In genomic region chr10:26675873-26676257, GRCh38 we compare ENCODE assay signal across 24 cellular contexts. TPM values are rescaled to one million over a fixed set of nuclear protein-coding genes. Genes with fewer than 3 reads are reported as not detected.
DNase-seq lines count a peak whose midpoint lies in the region; ATAC-seq, FAIRE-seq and TF ChIP-seq lines count a peak whose summit lies in the region.
"Had no signal": no experiment of that assay in that cellular context is flagged by ENCODE, and none has a peak within 500 bp of the region (broad histone marks: within the 10 kb centered on the region; RNA-seq: fewer than 3 reads in every experiment).

No MANE protein-coding gene starts in this region.

- in situ Hi-C loops in K562 (cut with MboI) = no loop called here

- no peaks in the 10 kb centered on the region for H3K27me3 ChIP-seq in A673 (replicated peaks; ENCODE audit: insufficient read depth, low read depth, low read length, poor library complexity)
- no peaks in the 10 kb centered on the region for H3K27me3 ChIP-seq in K562 (ENCODE audit: control insufficient read depth in 2 of 2, insufficient read depth in 2 of 2, low read length in 2 of 2)
- H3K27me3 ChIP-seq: BE2C, BLaER1 had no signal

- POLR2A ChIA-PET in A673 (lab: Charles Lee; ENCODE audit: low non-redundant PET) (interaction anchor here (0.7 kb wide), 1 partner anchor 1378 kb away, joined by 3 read pairs; no protein-coding TSS in a partner anchor), HEK293 (lab: Yijun Ruan, JAX) (no interaction called here), K562 (lab: Yijun Ruan, JAX) (interaction anchor here (1.0 to 1.5 kb wide), 4 partner anchors 9 to 185 kb away, joined by 3 to 4 read pairs (median 4); partner anchors contain the start of genes ABI1 and PDSS1)

- TF ChIP-seq CTCF in 22Rv1 (IDR thresholded peaks at IDR 0.05) (no peak), A673 (conservative IDR thresholded peaks at IDR 0.05; ENCODE audit: low read depth, low read length) (no peak), HEK293 (tag by site-specific recombination; IDR thresholded peaks at IDR 0.05) (no peak), K562 (IDR thresholded peaks at IDR 0.05 in 2 of 3, conservative IDR thresholded peaks at IDR 0.05 in 1 of 3; ENCODE audit: insufficient read depth in 2 of 3, low read depth in 1 of 3, low read length in 3 of 3) (no peak)

- WGBS in K562 (ENCODE audit: insufficient coverage, low coverage, missing lambda C conversion rate) = 57% methylated on average over 1 of the region's 1 CpG

- H3K9me3 ChIP-seq in A673 (ENCODE audit: low read depth, low read length, poor library complexity, severe bottlenecking) (peaks cover 4% of the 10 kb centered on the region), HEK293 (ENCODE audit: control insufficient read depth, insufficient read depth, low read depth, low read length) (no peaks in the 10 kb centered on the region), K562 (replicated peaks; ENCODE audit: control insufficient read depth, insufficient read depth, low read depth, low read length) (no peaks in the 10 kb centered on the region)
- H3K9me3 ChIP-seq: A549, BE2C had no signal

- H3K9me1 ChIP-seq in K562 (ENCODE audit: control insufficient read depth, insufficient read depth, low read length) = no peaks in the 10 kb centered on the region

- CTCF ChIA-PET in A673 (lab: Charles Lee) (interaction anchor here (0.7 kb wide), 1 partner anchor 19 kb away, joined by 7 read pairs; no protein-coding TSS in a partner anchor), HEK293 (lab: Yijun Ruan, JAX) (no interaction called here), K562 (lab: Yijun Ruan, JAX; ENCODE audit: low intra/inter-chr PET ratio) (no interaction called here)

- peaks cover 45% of the 10 kb centered on the region for H3K79me2 ChIP-seq in K562 (ENCODE audit: control insufficient read depth, insufficient read depth, low read length)

- TF ChIP-seq EP300 in K562 (IDR thresholded peaks at IDR 0.05; ENCODE audit: low read length) = no peak

- intact Hi-C loops in A673 (cut with micrococcal nuclease; ENCODE audit: unreplicated experiment) = loop anchor here (5.0 kb wide), 1 partner anchor 934 kb away; no protein-coding TSS in a partner anchor
- intact Hi-C loops in K562 (cut with micrococcal nuclease) = no loop called here

- TF ChIP-seq POLR2A in K562 (conservative IDR thresholded peaks at IDR 0.05) = no peak

- peak overlapping the region; percentile 78; the same call in 1 of the 2 replicates for H3K4me2 ChIP-seq in K562 (ENCODE audit: insufficient read depth, low read length)
- H3K4me2 ChIP-seq: A549, BLaER1 had no signal

- H3K9ac ChIP-seq in K562 (ENCODE audit: insufficient read depth in 1 of 2, low read depth in 2 of 2, low read length in 2 of 2) = peak overlapping the region in 1 of 2 experiments; percentile 27; a peak in 1 of 4 replicates
- H3K9ac ChIP-seq: BLaER1 had no signal

- H3K36me3 ChIP-seq in A673 (ENCODE audit: insufficient read depth, low read length, poor library complexity, severe bottlenecking) (peaks cover 35% of the 10 kb centered on the region), HEK293 (ENCODE audit: control insufficient read depth in 2 of 2, insufficient read depth in 1 of 2, low read length in 2 of 2) (no peaks in the 10 kb centered on the region), K562 (ENCODE audit: control insufficient read depth, insufficient read depth, low read length) (peaks cover 3% of the 10 kb centered on the region; the same call in 1 of the 3 replicates)
- H3K36me3 ChIP-seq: BE2C, BLaER1 had no signal

- DNase-seq in A673 (ENCODE audit: low spot score) = peak; percentile 90
- DNase-seq in K562 (ENCODE audit: extremely low read depth in 1 of 4, low spot score in 3 of 4) = no peak
- DNase-seq: ACHN; BE2C; C1 segment of cervical spinal cord; CD4-positive, alpha-beta memory T cell; CD4-positive, CD25-positive, alpha-beta regulatory T cell; CD8-positive, alpha-beta memory T cell; COR-L47; DMS 273 treated with DMSO at 0.1 percent for 48 hours; DMS153; DMS79; DND-41; EL; GF-D8 had no signal

- ATAC-seq in K562 = no peak
- no peak for ATAC-seq in HG03457 (IDR thresholded peaks at IDR 0.05; ENCODE audit: unreplicated experiment)
- no peak for ATAC-seq in HG02981 (IDR thresholded peaks at IDR 0.05; ENCODE audit: unreplicated experiment)
- ATAC-seq in HG02610 (IDR thresholded peaks at IDR 0.05; ENCODE audit: unreplicated experiment) = no peak
- ATAC-seq: A549 had no signal

- H2AFZ ChIP-seq in K562 (ENCODE audit: low read depth, low read length) = peak overlapping the region; percentile 98

- no peak for TF ChIP-seq RAD21 in K562 (CRISPR knock-in tag; conservative IDR thresholded peaks at IDR 0.05 in 1 of 2, IDR thresholded peaks at IDR 0.05 in 1 of 2)

- BruUV-seq in A673 (replicated peaks; lab: Mats Ljungman, UMichigan) (no TSS peak), K562 (replicated peaks; lab: Mats Ljungman, UMichigan) (no TSS peak)

- H3K4me3 ChIP-seq in A673 (ENCODE audit: low read depth, low read length, poor library complexity, severe bottlenecking) = peak overlapping the region; percentile 57
- H3K4me3 ChIP-seq in HEK293 (ENCODE audit: low read depth, low read length) = no peak overlapping the region
- peak overlapping the region; percentile 58; the same call in 1 of the 2 replicates for H3K4me3 ChIP-seq in K562
- H3K4me3 ChIP-seq: A549, BLaER1 had no signal

- H3K4me1 ChIP-seq in A673 (ENCODE audit: insufficient read depth, low read length, poor library complexity, severe bottlenecking) = peaks cover 5% of the 10 kb centered on the region
- H3K4me1 ChIP-seq in HEK293 (ENCODE audit: control insufficient read depth, insufficient read depth, low read length) = no peaks in the 10 kb centered on the region
- H3K4me1 ChIP-seq in K562 (replicated peaks in 1 of 2; ENCODE audit: control insufficient read depth in 2 of 2, insufficient read depth in 2 of 2, low read length in 2 of 2) = no peaks in the 10 kb centered on the region; a peak in 2 of 5 replicates
- H3K4me1 ChIP-seq: A549, BE2C, BLaER1 had no signal

- no peak for FAIRE-seq in K562 (lab: Jason Lieb, UNC)
- FAIRE-seq: A549, GM12891, GM19239 had no signal

- H3K27ac ChIP-seq in 22Rv1 = peak overlapping the region; percentile 77
- peak overlapping the region; percentile 99 for H3K27ac ChIP-seq in A673 (ENCODE audit: low read depth, low read length, poor library complexity, severe bottlenecking)
- no peak overlapping the region for H3K27ac ChIP-seq in HEK293 (ENCODE audit: extremely low read depth, low read depth, low read length)
- H3K27ac ChIP-seq in K562 (ENCODE audit: extremely low read depth, low read depth, low read length) = no peak overlapping the region; the same call in 2 of the 3 replicates
- H3K27ac ChIP-seq: A549, BLaER1 had no signal

- H4K20me1 ChIP-seq in K562 (replicated peaks; ENCODE audit: control insufficient read depth, insufficient read depth, low read length) = no peaks in the 10 kb centered on the region
- H4K20me1 ChIP-seq: BLaER1 had no signal

TF ChIP-seq in K562, 482 proteins besides CTCF, POLR2A, EP300 and RAD21 (continues in another document):
- TF ChIP-seq ZNF512 (tag; IDR thresholded peaks at IDR 0.05) = peak; percentile 96
- TF ChIP-seq SMARCC2 (IDR thresholded peaks at IDR 0.05; ENCODE audit: low read depth) = no peak
- no peak for TF ChIP-seq CCNT2 (IDR thresholded peaks at IDR 0.05; ENCODE audit: borderline replicate concordance, extremely low read depth, insufficient read length, low read depth, low read length)
- no peak for TF ChIP-seq MCM5 (IDR thresholded peaks at IDR 0.05; ENCODE audit: low read depth)
- peak; percentile 11 for TF ChIP-seq TAF9B (IDR thresholded peaks at IDR 0.05; ENCODE audit: partially characterized antibody)
- no peak for TF ChIP-seq ZNF23 (CRISPR knock-in tag; IDR thresholded peaks at IDR 0.05)
- TF ChIP-seq ZNF445 (CRISPR knock-in tag; IDR thresholded peaks at IDR 0.05; ENCODE audit: low read depth) = no peak
- no peak for TF ChIP-seq HCFC1 (IDR thresholded peaks at IDR 0.05; ENCODE audit: low read depth, low read length)
- TF ChIP-seq HOXB6 (CRISPR knock-in tag; IDR thresholded peaks at IDR 0.05; ENCODE audit: borderline replicate concordance) = no peak
- TF ChIP-seq NBN (IDR thresholded peaks at IDR 0.05; ENCODE audit: low read depth) = no peak
- TF ChIP-seq EP400 (IDR thresholded peaks at IDR 0.05) = no peak
- TF ChIP-seq GTF2A2 (tag; IDR thresholded peaks at IDR 0.05) = no peak
- no peak for TF ChIP-seq COPS2 (conservative IDR thresholded peaks at IDR 0.05)
- TF ChIP-seq RBM14 (IDR thresholded peaks at IDR 0.05; ENCODE audit: borderline replicate concordance, insufficient read depth, low read depth, low read length) = no peak

RNA-seq across cellular contexts. Expression of gene PDSS1, which starts 21.6 kb away (rescaled TPM):
- 46.8 and 55.4 TPM in 2 replicates for total RNA-seq in A673 (2021)
- total RNA-seq in K562 (2011; cell fraction: chromatin; rRNA removed; ENCODE audit: low replicate concordance) = 36.2 and 51.4 TPM in 2 replicates
- total RNA-seq in K562 (2011; cell fraction: nucleolus; rRNA removed) = 23.7 and 29.5 TPM in 2 replicates
- total RNA-seq in K562 (2011; cell fraction: nucleoplasm; rRNA removed) = 31.1 and 36.9 TPM in 2 replicates
- 44.9 and 48.4 TPM in 2 replicates for total RNA-seq in K562 (2014; rRNA removed)
- 35.7 and 36.6 TPM in 2 replicates for total RNA-seq in K562 (2014; rRNA removed; fragmentation: Illumina TruSeq; extraction: Trizol)
- total RNA-seq in K562 (2015; rRNA removed; fragmentation: Illumina TruSeq; extraction: Trizol) = 42.8 and 45.3 TPM in 2 replicates
- total RNA-seq in K562 (2021) = 30.9 and 36.5 TPM in 2 replicates
- 48.0 and 59.5 TPM in 2 replicates for polyA plus RNA-seq in K562 (2011; rRNA removed)
- polyA plus RNA-seq in K562 (2011; cell fraction: cytosol; rRNA removed) = 28.5 and 38.2 TPM in 2 replicates
- polyA plus RNA-seq in K562 (2011; cell fraction: nucleus; rRNA removed) = 50.4 and 58.2 TPM in 2 replicates
- polyA plus RNA-seq in K562 (2012) = 15.5 and 23.2 TPM in 2 replicates
- polyA plus RNA-seq in K562 (2014; fragmentation: Illumina TruSeq; extraction: Trizol) = 32.4 and 48.3 TPM in 2 replicates
- 10 to 100 TPM; 11.0 to 18.2 TPM for polyA plus RNA-seq in K562 (2014; fragmentation: Nextera tagmentation; extraction: Ambion mirVana)
- 52.2 and 55.6 TPM in 2 replicates for polyA plus RNA-seq in K562 (2014; rRNA removed)
- 45.0 and 56.8 TPM in 2 replicates for polyA minus RNA-seq in K562 (2011; rRNA and poly(A)+ RNA removed)
- 10.6 and 19.2 TPM in 2 replicates for polyA minus RNA-seq in K562 (2011; cell fraction: cytosol; rRNA and poly(A)+ RNA removed)
- polyA minus RNA-seq in K562 (2011; cell fraction: nucleus; rRNA and poly(A)+ RNA removed) = 24.8 and 41.7 TPM in 2 replicates

Comparison
In these comparisons a context has a peak if more than half of its experiments do, and no peak if none do; other contexts are left out.
1. H3K27ac ChIP-seq: peak in 22Rv1 (single experiment) and A673 (single experiment); none in HEK293 (single experiment) and K562 (single experiment).